ENCODE assay signal across 27 cellular contexts in genomic region chr10:17710181-17710580, GRCh38. TPM values are rescaled to one million over a fixed set of nuclear protein-coding genes. Genes with fewer than 3 reads are reported as not detected.
"Had no signal": no experiment of that assay in that cellular context is flagged by ENCODE, and none has a peak within 500 bp of the region (broad histone marks: within the 10 kb centered on the region; RNA-seq: fewer than 3 reads in every experiment).

No MANE protein-coding gene starts in this region.

- ATAC-seq: natural killer cell; stimulated activated memory B cell treated with anti-CD40 and anti-IgM and Interleukin-4, amounts not matched to agents 10 μg/mL and 1 μg/mL and 100 μg/mL, for 72 hours had no signal

- H3K27ac ChIP-seq: breast epithelium, epithelial cell of prostate, heart right ventricle, skin epidermis, stomach, suprapubic skin, tibial nerve, vagina, WERI-Rb-1 had no signal

- DNase-seq: activated CD4-positive, alpha-beta T cell treated with anti-CD3 and anti-CD28 coated beads for 1 hour; activated CD4-positive, alpha-beta T cell treated with anti-CD3 and anti-CD28 coated beads, Interleukin-2, amount 50 U/mL, for 1 hour; activated effector memory CD4-positive, alpha-beta T cell treated with Interleukin-2 at 50 U/mL for 16 hours; activated naive CD4-positive, alpha-beta T cell treated with anti-CD3 and anti-CD28 coated beads for 36 hours; activated naive CD8-positive, alpha-beta T cell treated with anti-CD3 and anti-CD28 coated beads, Interleukin-2, amount 10 ng/mL, durations not matched to agents 7 days and 5 days; activated T-cell treated with anti-CD3 and anti-CD28 coated beads, Interleukin-2, amount 50 U/mL, for 48 hours; amniotic stem cell; cortex of kidney; endodermal cell; heart right ventricle; islet precursor cell; mammary epithelial cell; natural killer cell; right cardiac atrium; stimulated activated CD4-positive, alpha-beta T cell treated with anti-CD3 and anti-CD28 coated beads, Interleukin-2, amount 100 ng/mL, for 24 hours; stomach; WERI-Rb-1 had no signal

- H3K27ac Mint-ChIP-seq: activated naive CD4-positive, alpha-beta T cell treated with anti-CD3 and anti-CD28 coated beads for 36 hours; endodermal cell; mesothelial cell of epicardium; natural killer cell; progenitor cell of endocrine pancreas; stimulated activated memory B cell treated with anti-CD40 and anti-IgM and Interleukin-4, amounts not matched to agents 10 μg/mL and 1 μg/mL and 100 μg/mL, for 72 hours; T-helper 2 cell treated with Interferon-gamma antibody and Interleukin-4, amounts not matched to agents 5 μg/mL and 100 μg/mL, for 36 hours had no signal

- H3K9me3 Mint-ChIP-seq: activated naive CD4-positive, alpha-beta T cell treated with anti-CD3 and anti-CD28 coated beads for 36 hours; activated naive CD8-positive, alpha-beta T cell treated with anti-CD3 and anti-CD28 coated beads, Interleukin-2, amount 10 ng/mL, durations not matched to agents 7 days and 5 days; endodermal cell; mesothelial cell of epicardium; natural killer cell; stimulated activated memory B cell treated with anti-CD40 and anti-IgM and Interleukin-4, amounts not matched to agents 10 μg/mL and 1 μg/mL and 100 μg/mL, for 72 hours; T-helper 2 cell treated with Interferon-gamma antibody and Interleukin-4, amounts not matched to agents 5 μg/mL and 100 μg/mL, for 36 hours had no signal

- H3K27me3 Mint-ChIP-seq: activated naive CD8-positive, alpha-beta T cell treated with anti-CD3 and anti-CD28 coated beads, Interleukin-2, amount 10 ng/mL, durations not matched to agents 7 days and 5 days; progenitor cell of endocrine pancreas; stimulated activated memory B cell treated with anti-CD40 and anti-IgM and Interleukin-4, amounts not matched to agents 10 μg/mL and 1 μg/mL and 100 μg/mL, for 72 hours had no signal

- H3K4me3 Mint-ChIP-seq: activated naive CD4-positive, alpha-beta T cell treated with anti-CD3 and anti-CD28 coated beads for 36 hours; activated naive CD8-positive, alpha-beta T cell treated with anti-CD3 and anti-CD28 coated beads, Interleukin-2, amount 10 ng/mL, durations not matched to agents 7 days and 5 days; endodermal cell; mesothelial cell of epicardium; natural killer cell; stimulated activated memory B cell treated with anti-CD40 and anti-IgM and Interleukin-4, amounts not matched to agents 10 μg/mL and 1 μg/mL and 100 μg/mL, for 72 hours; T-helper 2 cell treated with Interferon-gamma antibody and Interleukin-4, amounts not matched to agents 5 μg/mL and 100 μg/mL, for 36 hours had no signal

- H3K4me1 ChIP-seq: breast epithelium, stomach, suprapubic skin, tibial nerve, vagina had no signal

- H3K4me3 ChIP-seq: breast epithelium, heart right ventricle, skin epidermis, stomach, suprapubic skin, tibial nerve, vagina had no signal

- H3K9me3 ChIP-seq: breast epithelium, heart right ventricle, stomach, suprapubic skin, tibial nerve, vagina had no signal

- H3K4me1 Mint-ChIP-seq: activated naive CD8-positive, alpha-beta T cell treated with anti-CD3 and anti-CD28 coated beads, Interleukin-2, amount 10 ng/mL, durations not matched to agents 7 days and 5 days; endodermal cell; mesothelial cell of epicardium; natural killer cell; stimulated activated memory B cell treated with anti-CD40 and anti-IgM and Interleukin-4, amounts not matched to agents 10 μg/mL and 1 μg/mL and 100 μg/mL, for 72 hours had no signal

- H3K27me3 ChIP-seq: breast epithelium, heart right ventricle, stomach, suprapubic skin, tibial nerve, vagina had no signal

RNA-seq across cellular contexts. Expression of gene TMEM236, which starts 41.8 kb away (rescaled TPM):
- total RNA-seq: activated naive CD4-positive, alpha-beta T cell treated with anti-CD3 and anti-CD28 coated beads for 36 hours; vagina had no signal
